24 cellular contexts compared by ENCODE assay signal in the genomic region with DNA sequence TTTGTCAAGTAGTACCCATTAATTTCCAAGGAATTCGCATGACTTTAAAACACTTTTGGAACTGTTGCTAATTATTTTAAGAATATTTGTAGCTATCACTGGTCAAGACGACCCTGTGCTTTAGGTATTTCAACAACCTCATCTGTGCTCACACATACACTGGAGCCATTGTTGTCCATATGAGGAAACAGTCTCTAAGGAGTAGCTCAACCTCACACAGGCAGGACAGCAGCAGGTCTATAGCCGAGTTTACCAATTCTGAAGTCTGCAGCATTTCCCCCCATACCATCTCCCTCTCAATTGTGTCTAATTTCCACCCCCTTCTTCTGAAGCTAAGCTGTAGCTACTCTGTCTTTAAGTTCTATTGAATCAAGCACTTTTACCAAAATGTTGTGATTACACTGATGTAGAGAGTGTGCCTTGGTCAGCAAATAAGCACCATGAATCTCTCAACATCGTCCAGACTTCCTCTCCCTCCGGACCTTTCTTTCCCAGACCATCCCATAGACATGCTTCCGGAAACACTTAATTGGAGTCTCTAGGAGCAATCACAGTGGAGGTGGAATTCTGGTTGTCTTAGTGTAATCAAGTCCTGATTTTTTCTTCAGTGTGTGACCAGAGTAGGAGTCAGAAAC.
"Had no signal": no experiment of that assay in that cellular context is flagged by ENCODE, and none has a peak within 500 bp of the region (broad histone marks: within the 10 kb centered on the region; RNA-seq: fewer than 3 reads in every experiment).

No MANE protein-coding gene starts in this region.

- H3K36me3 ChIP-seq: left ventricle myocardium inferior, right atrium auricular region, spleen, tibial nerve, uterus had no signal

- H3K4me3 Mint-ChIP-seq: activated naive CD8-positive, alpha-beta T cell; central memory CD8-positive, alpha-beta T cell; dendritic cell treated with granulocyte-macrophage colony-stimulating factor and Interleukin-4, amounts not matched to agents 40 ng/mL and 50 ng/mL, for 4 days; endodermal cell; natural killer cell treated with Interleukin-12 subunit alpha and Interleukin-12 subunit beta and Interleukin-15 and Interleukin-18, amount 100 ng/mL, for 72 hours had no signal

- H3K4me1 Mint-ChIP-seq: central memory CD8-positive, alpha-beta T cell had no signal

- H3K9me3 Mint-ChIP-seq: central memory CD8-positive, alpha-beta T cell; dendritic cell treated with granulocyte-macrophage colony-stimulating factor and Interleukin-4, amounts not matched to agents 40 ng/mL and 50 ng/mL, for 4 days; endodermal cell; natural killer cell treated with Interleukin-12 subunit alpha and Interleukin-12 subunit beta and Interleukin-15 and Interleukin-18, amount 100 ng/mL, for 72 hours had no signal

- H3K27me3 ChIP-seq: right atrium auricular region, tibial nerve, uterus had no signal

- ATAC-seq: activated CD4-positive, CD25-positive, alpha-beta regulatory T cell treated with anti-CD3 and anti-CD28 coated beads, Interleukin-2, amount 50 U/mL, for 24 hours; esophagus mucosa; foreskin keratinocyte; mucosa of descending colon; natural killer cell treated with Interleukin-12 subunit alpha and Interleukin-12 subunit beta and Interleukin-15 and Interleukin-18, amount 100 ng/mL, for 72 hours had no signal

- H3K9me3 ChIP-seq: left ventricle myocardium inferior, mucosa of descending colon, right atrium auricular region, spleen, tibial nerve, uterus had no signal

- H3K36me3 Mint-ChIP-seq: activated naive CD8-positive, alpha-beta T cell; natural killer cell treated with Interleukin-12 subunit alpha and Interleukin-12 subunit beta and Interleukin-15 and Interleukin-18, amount 100 ng/mL, for 72 hours had no signal

- H3K27ac ChIP-seq: foreskin keratinocyte, left ventricle myocardium inferior, right atrium auricular region, spleen, tibial nerve, VCaP had no signal

- H3K27ac Mint-ChIP-seq: activated naive CD8-positive, alpha-beta T cell; dendritic cell treated with granulocyte-macrophage colony-stimulating factor and Interleukin-4, amounts not matched to agents 40 ng/mL and 50 ng/mL, for 4 days; endodermal cell; natural killer cell treated with Interleukin-12 subunit alpha and Interleukin-12 subunit beta and Interleukin-15 and Interleukin-18, amount 100 ng/mL, for 72 hours had no signal

- DNase-seq: activated CD4-positive, alpha-beta T cell treated with anti-CD3 and anti-CD28 coated beads for 48 hours; activated CD4-positive, alpha-beta T cell treated with anti-CD3 and anti-CD28 coated beads, Interleukin-2, amount 50 U/mL, for 48 hours; activated CD8-positive, alpha-beta memory T cell treated with anti-CD3 and anti-CD28 coated beads for 24 hours; activated effector memory CD4-positive, alpha-beta T cell treated with Interleukin-2 at 50 U/mL for 16 hours; activated naive CD4-positive, alpha-beta T cell treated with Interleukin-2 at 50 U/mL for 16 hours; anterior cingulate cortex; endodermal cell; foreskin keratinocyte; left ventricle myocardium inferior; mucosa of descending colon; nucleus accumbens; spleen; stimulated activated naive CD4-positive, alpha-beta T cell treated with Interleukin-2 at 50 U/mL for 16 hours; uterus had no signal

- H3K4me3 ChIP-seq: left ventricle myocardium inferior, mucosa of descending colon, right atrium auricular region, spleen, tibial nerve, uterus had no signal

- H3K4me1 ChIP-seq: foreskin keratinocyte, right atrium auricular region, spleen, uterus had no signal

- FAIRE-seq: bronchial epithelial cell had no signal
